Comparison of ENCODE assay signal across 1 cellular context in genomic region chr18:59267511-59268126, GRCh38.
TF ChIP-seq lines count a peak whose summit lies in the region.

No MANE protein-coding gene starts in this region.

TF ChIP-seq in SK-N-SH, 30 proteins besides CTCF, POLR2A, EP300 and RAD21:
- no peak for TF ChIP-seq RXRA (IDR thresholded peaks at IDR 0.05; ENCODE audit: borderline replicate concordance, low read depth)
- TF ChIP-seq TCF12 (IDR thresholded peaks at IDR 0.05): no peak
- no peak for TF ChIP-seq TAF1 (IDR thresholded peaks at IDR 0.05; ENCODE audit: borderline replicate concordance, low read depth, low read length)
- TF ChIP-seq USF1 (IDR thresholded peaks at IDR 0.05; ENCODE audit: borderline replicate concordance, low read depth): no peak
